ENCODE assay signal across 28 cellular contexts in genomic region chr10:7881119-7881518, GRCh38.
"Had no signal": no experiment of that assay in that cellular context is flagged by ENCODE, and none has a peak within 500 bp of the region (broad histone marks: within the 10 kb centered on the region; RNA-seq: fewer than 3 reads in every experiment).

No MANE protein-coding gene starts in this region.

- DNase-seq: stimulated activated CD4-positive, alpha-beta T cell treated with anti-CD3 and anti-CD28 coated beads, Interleukin-2, amount 100 ng/mL, for 48 hours; stimulated activated CD4-positive, alpha-beta T cell treated with anti-CD3 and anti-CD28 coated beads, Interleukin-4, amount 100 ng/mL, for 1 hour; stimulated activated CD4-positive, alpha-beta T cell treated with anti-CD3 and anti-CD28 coated beads, Interleukin-4, amount 100 ng/mL, for 24 hours; stimulated activated CD4-positive, alpha-beta T cell treated with anti-CD3 and anti-CD28 coated beads, Interleukin-4, amount 100 ng/mL, for 4 hours; stimulated activated CD8-positive, alpha-beta memory T cell treated with anti-CD3 and anti-CD28 coated beads, Interleukin-4, amount 100 ng/mL, for 48 hours; stimulated activated naive B cell treated with anti-CD40 and anti-IgM and Interleukin-4, amounts not matched to agents 10 μg/mL and 1 μg/mL and 100 μg/mL, for 72 hours; stimulated activated naive CD4-positive, alpha-beta T cell; stimulated activated naive CD4-positive, alpha-beta T cell treated with Interleukin-2 at 50 U/mL for 16 hours; stimulated activated naive CD8-positive, alpha-beta T cell treated with anti-CD3 and anti-CD28 coated beads, Interleukin-15, amount 100 ng/mL, for 72 hours; stimulated activated naive CD8-positive, alpha-beta T cell treated with anti-CD3 and anti-CD28 coated beads, Interleukin-15, Interleukin-2, amounts not matched to agents 100 U/mL and 50 U/mL, for 24 hours; stomach; substantia nigra; testis; thyroid gland; tibial artery; transverse colon; trophoblast cell; upper lobe of left lung; upper lobe of right lung; uterus had no signal

- H3K27me3 ChIP-seq: stomach, suprapubic skin, testis, thyroid gland, tibial artery, tibial nerve, transverse colon, upper lobe of left lung, upper lobe of right lung, uterus, vagina had no signal

- H3K4me3 Mint-ChIP-seq: stimulated activated effector memory CD8-positive, alpha-beta T cell treated with anti-CD3 and anti-CD28 coated beads, Interleukin-12 subunit alpha, Interleukin-12 subunit beta, amount 100 ng/mL, for 72 hours; stimulated activated memory B cell treated with anti-CD40 and anti-IgM and Interleukin-4, amounts not matched to agents 10 μg/mL and 1 μg/mL and 100 μg/mL, for 72 hours; stimulated activated naive B cell treated with anti-CD40 and anti-IgM and Interleukin-4, amounts not matched to agents 10 μg/mL and 1 μg/mL and 100 μg/mL, for 72 hours; stimulated activated naive CD8-positive, alpha-beta T cell treated with anti-CD3 and anti-CD28 coated beads, Interleukin-15, amount 100 ng/mL, for 72 hours; stimulated activated naive CD8-positive, alpha-beta T cell treated with anti-CD3 and anti-CD28 coated beads, Interleukin-15, Interleukin-2, amounts not matched to agents 100 ng/mL and 50 ng/mL, for 24 hours had no signal

- H3K27ac Mint-ChIP-seq: stimulated activated effector memory CD8-positive, alpha-beta T cell treated with anti-CD3 and anti-CD28 coated beads, Interleukin-12 subunit alpha, Interleukin-12 subunit beta, amount 100 ng/mL, for 72 hours; stimulated activated memory B cell treated with anti-CD40 and anti-IgM and Interleukin-4, amounts not matched to agents 10 μg/mL and 1 μg/mL and 100 μg/mL, for 72 hours; stimulated activated naive B cell treated with anti-CD40 and anti-IgM and Interleukin-4, amounts not matched to agents 10 μg/mL and 1 μg/mL and 100 μg/mL, for 72 hours; stimulated activated naive CD8-positive, alpha-beta T cell treated with anti-CD3 and anti-CD28 coated beads, Interleukin-15, Interleukin-2, amounts not matched to agents 100 ng/mL and 50 ng/mL, for 24 hours had no signal

- H3K36me3 Mint-ChIP-seq: stimulated activated effector memory CD8-positive, alpha-beta T cell treated with anti-CD3 and anti-CD28 coated beads, Interleukin-12 subunit alpha, Interleukin-12 subunit beta, amount 100 ng/mL, for 72 hours had no signal

- FAIRE-seq: urothelium cell line had no signal

- H3K9me3 Mint-ChIP-seq: stimulated activated effector memory CD8-positive, alpha-beta T cell treated with anti-CD3 and anti-CD28 coated beads, Interleukin-12 subunit alpha, Interleukin-12 subunit beta, amount 100 ng/mL, for 72 hours; stimulated activated memory B cell treated with anti-CD40 and anti-IgM and Interleukin-4, amounts not matched to agents 10 μg/mL and 1 μg/mL and 100 μg/mL, for 72 hours; stimulated activated naive B cell treated with anti-CD40 and anti-IgM and Interleukin-4, amounts not matched to agents 10 μg/mL and 1 μg/mL and 100 μg/mL, for 72 hours; stimulated activated naive CD8-positive, alpha-beta T cell treated with anti-CD3 and anti-CD28 coated beads, Interleukin-15, amount 100 ng/mL, for 72 hours; stimulated activated naive CD8-positive, alpha-beta T cell treated with anti-CD3 and anti-CD28 coated beads, Interleukin-15, Interleukin-2, amounts not matched to agents 100 ng/mL and 50 ng/mL, for 24 hours had no signal

- H3K27me3 Mint-ChIP-seq: stimulated activated memory B cell treated with anti-CD40 and anti-IgM and Interleukin-4, amounts not matched to agents 10 μg/mL and 1 μg/mL and 100 μg/mL, for 72 hours; stimulated activated naive B cell treated with anti-CD40 and anti-IgM and Interleukin-4, amounts not matched to agents 10 μg/mL and 1 μg/mL and 100 μg/mL, for 72 hours; stimulated activated naive CD8-positive, alpha-beta T cell treated with anti-CD3 and anti-CD28 coated beads, Interleukin-15, amount 100 ng/mL, for 72 hours; stimulated activated naive CD8-positive, alpha-beta T cell treated with anti-CD3 and anti-CD28 coated beads, Interleukin-15, Interleukin-2, amounts not matched to agents 100 ng/mL and 50 ng/mL, for 24 hours had no signal

- H3K9me3 ChIP-seq: stomach, suprapubic skin, testis, thoracic aorta, thyroid gland, tibial artery, tibial nerve, transverse colon, upper lobe of left lung, upper lobe of right lung, uterus, vagina had no signal

- H3K27ac ChIP-seq: stomach, suprapubic skin, testis, thoracic aorta, thyroid gland, tibial artery, tibial nerve, transverse colon, upper lobe of left lung, upper lobe of right lung, uterus, vagina had no signal

- H3K4me1 ChIP-seq: stomach, suprapubic skin, testis, thyroid gland, tibial artery, tibial nerve, transverse colon, upper lobe of left lung, upper lobe of right lung, uterus, vagina had no signal

- ATAC-seq: stimulated activated effector memory CD8-positive, alpha-beta T cell treated with anti-CD3 and anti-CD28 coated beads, Interleukin-12 subunit alpha, Interleukin-12 subunit beta, amount 100 ng/mL, for 72 hours; stimulated activated memory B cell treated with anti-CD40 and anti-IgM and Interleukin-4, amounts not matched to agents 10 μg/mL and 1 μg/mL and 100 μg/mL, for 72 hours; stimulated activated naive B cell treated with anti-CD40 and anti-IgM and Interleukin-4, amounts not matched to agents 10 μg/mL and 1 μg/mL and 100 μg/mL, for 72 hours; stimulated activated naive CD8-positive, alpha-beta T cell treated with anti-CD3 and anti-CD28 coated beads, Interleukin-15, amount 100 ng/mL, for 72 hours; stimulated activated naive CD8-positive, alpha-beta T cell treated with anti-CD3 and anti-CD28 coated beads, Interleukin-15, Interleukin-2, amounts not matched to agents 100 U/mL and 50 U/mL, for 24 hours; upper lobe of right lung had no signal

- H3K4me3 ChIP-seq: stomach, suprapubic skin, testis, thoracic aorta, thyroid gland, tibial artery, tibial nerve, transverse colon, upper lobe of left lung, upper lobe of right lung, uterus, vagina had no signal

- H3K36me3 ChIP-seq: stomach, suprapubic skin, thoracic aorta, thyroid gland, tibial artery, tibial nerve, transverse colon, upper lobe of left lung, upper lobe of right lung, uterus, vagina had no signal
